Comparison of ENCODE assay signal across 7 cellular contexts in genomic region chr7:115987486-115987885, GRCh38. TPM values are rescaled to one million over a fixed set of nuclear protein-coding genes. Genes with fewer than 3 reads are reported as not detected.
"Had no signal": no experiment of that assay in that cellular context is flagged by ENCODE, and none has a peak within 500 bp of the region (broad histone marks: within the 10 kb centered on the region; RNA-seq: fewer than 3 reads in every experiment).

No MANE protein-coding gene starts in this region.

- ATAC-seq: HepG2, K562 had no signal

- H3K4me3 ChIP-seq: K562 had no signal

- FAIRE-seq: HepG2, HTR-8/SVneo, K562 had no signal

- H3K27ac ChIP-seq: HL-60 had no signal

- DNase-seq: IMR-90, KBM-7 had no signal

RNA-seq across cellular contexts. Expression of gene TFEC, which starts 43.1 kb away (rescaled TPM):
- total RNA-seq: HepG2, HT-29, K562 had no signal
- polyA plus RNA-seq: HepG2 had no signal
